10 cellular contexts compared by ENCODE assay signal in genomic region chr7:22640269-22640668, GRCh38.
DNase-seq lines count a peak whose midpoint lies in the region; ATAC-seq and TF ChIP-seq lines count a peak whose summit lies in the region.
"Had no signal": no experiment of that assay in that cellular context is flagged by ENCODE, and none has a peak within 500 bp of the region (broad histone marks: within the 10 kb centered on the region; RNA-seq: fewer than 3 reads in every experiment).

No MANE protein-coding gene starts in this region.

- H3K4me3 Mint-ChIP-seq in activated T-cell treated with anti-CD3 and anti-CD28 coated beads, Interleukin-2, amount 50 U/mL, for 72 hours = peak overlapping the region in 1 of 2 donors; percentile 0
- no peak overlapping the region for H3K4me3 Mint-ChIP-seq in HFFc6

- no peak for TF ChIP-seq CTCF in HFFc6 (IDR thresholded peaks at IDR 0.05)

- peaks cover 23% of the 10 kb centered on the region for H3K4me1 Mint-ChIP-seq in activated T-cell treated with anti-CD3 and anti-CD28 coated beads, Interleukin-2, amount 50 U/mL, for 72 hours (ENCODE audit: low read depth)
- H3K4me1 Mint-ChIP-seq in HFFc6 (ENCODE audit: low read depth) = no peaks in the 10 kb centered on the region

- DNase-seq in activated T-cell treated with anti-CD3 and anti-CD28 coated beads, Interleukin-2, amount 50 U/mL, for 72 hours = peak; percentile 60 to 63
- DNase-seq in HFFc6 (no peak), erythroblast (lab: John Stamatoyannopoulos, UW) (no peak), glomerular visceral epithelial cell (ENCODE audit: extremely low spot score) (no peak), NCI-H1092 treated with DMSO at 0.1 percent for 48 hours (lab: John Stamatoyannopoulos, UW) (no peak)
- DNase-seq: Caco-2, NCI-H446 had no signal

- ATAC-seq in GM18499 (IDR thresholded peaks at IDR 0.05; ENCODE audit: insufficient read depth, unreplicated experiment) = peak; percentile 94
- peak; percentile 100 for ATAC-seq in GM19463 (IDR thresholded peaks at IDR 0.05; ENCODE audit: unreplicated experiment)
- peak; percentile 87 for ATAC-seq in HG03060 (IDR thresholded peaks at IDR 0.05; ENCODE audit: low read depth, unreplicated experiment)
- ATAC-seq in activated T-cell treated with anti-CD3 and anti-CD28 coated beads, Interleukin-2, amount 50 U/mL, for 72 hours (replicated peaks in 1 of 2) = peak; percentile 98 to 99

- no peak overlapping the region for H3K27ac Mint-ChIP-seq in activated T-cell treated with anti-CD3 and anti-CD28 coated beads, Interleukin-2, amount 50 U/mL, for 72 hours
- no peak overlapping the region for H3K27ac Mint-ChIP-seq in HFFc6

- no peak for TF ChIP-seq POLR2A in erythroblast (IDR thresholded peaks at IDR 0.05; ENCODE audit: low read length)

- peaks cover 13 to 14% of the 10 kb centered on the region in 2 donors for H3K9me3 Mint-ChIP-seq in activated T-cell treated with anti-CD3 and anti-CD28 coated beads, Interleukin-2, amount 50 U/mL, for 72 hours
- peaks cover 39% of the 10 kb centered on the region for H3K9me3 Mint-ChIP-seq in HFFc6

- peaks cover 59% of the 10 kb centered on the region for H3K27me3 Mint-ChIP-seq in activated T-cell treated with anti-CD3 and anti-CD28 coated beads, Interleukin-2, amount 50 U/mL, for 72 hours (ENCODE audit: low read depth)
- no peaks in the 10 kb centered on the region for H3K27me3 Mint-ChIP-seq in HFFc6 (ENCODE audit: insufficient read depth)

- peaks cover 19 to 30% of the 10 kb centered on the region in 2 donors for H3K36me3 Mint-ChIP-seq in activated T-cell treated with anti-CD3 and anti-CD28 coated beads, Interleukin-2, amount 50 U/mL, for 72 hours (ENCODE audit: insufficient read depth in 2 of 2)
- H3K36me3 Mint-ChIP-seq in HFFc6 (ENCODE audit: low read depth) = peaks cover 35% of the 10 kb centered on the region

Comparison
In these comparisons a context has a peak if more than half of its experiments do, and no peak if none do; other contexts are left out.
1. DNase-seq: peak in activated T-cell treated with anti-CD3 and anti-CD28 coated beads, Interleukin-2, amount 50 U/mL, for 72 hours (2 of 2); none in HFFc6 (single experiment), erythroblast (0 of 2), glomerular visceral epithelial cell (single experiment) and NCI-H1092 treated with DMSO at 0.1 percent for 48 hours (single experiment).
2. Peak in every context shown above with its lines, with median percentiles within 50 percentile points of each other: ATAC-seq.